Comparison of ENCODE assay signal across 8 cellular contexts in genomic region chr2:28392297-28393114, GRCh38. TPM values are rescaled to one million over a fixed set of nuclear protein-coding genes. Genes with fewer than 3 reads are reported as not detected.
DNase-seq lines count a peak whose midpoint lies in the region; ATAC-seq, FAIRE-seq and TF ChIP-seq lines count a peak whose summit lies in the region.

Gene FOSL2, plus strand, starts transcription at chr2:28392858. Its CDS starts 863 bp downstream, at chr2:28393721.

- peak within 1 kb of the TSS; percentile 72; the same call in 1 of the 2 replicates for H3K9ac ChIP-seq in iPS-20b (ENCODE audit: low read depth, low read length)

- 0% methylated on average over 59 to 94 of the region's 94 CpGs for WGBS in small intestine, 3 donors

- peak within 1 kb of the TSS; percentile 96 for H3K27ac ChIP-seq in ACC112 (ENCODE audit: low read depth, low read length)
- peak within 1 kb of the TSS; percentile 96 for H3K27ac ChIP-seq in VCaP
- peak within 1 kb of the TSS; percentile 100 for H3K27ac ChIP-seq in breast epithelium
- no peak within 1 kb of the TSS for H3K27ac ChIP-seq in iPS-20b (ENCODE audit: low read length)
- H3K27ac ChIP-seq in small intestine (ENCODE audit: low read depth in 1 of 2, low read length in 1 of 2), result peak within 1 kb of the TSS; percentile 98 to 99

- peak; percentile 46 for TF ChIP-seq CTCF in VCaP (conservative IDR thresholded peaks at IDR 0.05)
- TF ChIP-seq CTCF in breast epithelium (IDR thresholded peaks at IDR 0.05), result peak in 1 of 3 donors; percentile 24

- peak; percentile 91 for TF ChIP-seq POLR2A in breast epithelium (IDR thresholded peaks at IDR 0.05)

- H3K79me2 ChIP-seq in ACC112 (ENCODE audit: control insufficient read depth, insufficient read depth, low read length, unreplicated experiment), result peaks cover 46% of the 10 kb centered on the region

- DNase-seq in NCI-H2196 (lab: John Stamatoyannopoulos, UW; ENCODE audit: unreplicated experiment) (peak; percentile 96), breast epithelium (ENCODE audit: low spot score in 2 of 2) (peak; percentile 94 to 98), small intestine (peak; percentile 99)

- H3K36me3 ChIP-seq in ACC112 (ENCODE audit: insufficient read depth, low read length) (no peaks in the 10 kb centered on the region; the same call in 1 of the 2 replicates), breast epithelium (no peaks in the 10 kb centered on the region), iPS-20b (ENCODE audit: insufficient read depth, low read depth, low read length) (no peaks in the 10 kb centered on the region), small intestine (ENCODE audit: control insufficient read depth in 2 of 2, insufficient read depth in 2 of 2, low read length in 2 of 2) (no peaks in the 10 kb centered on the region)

- peak within 1 kb of the TSS; percentile 23 for H2AFZ ChIP-seq in ACC112 (ENCODE audit: low read length, unreplicated experiment)

- no peak for FAIRE-seq in small intestine (lab: Jason Lieb, UNC)

- intact Hi-C loops in breast epithelium (cut with DNase I; ENCODE audit: low total_unique reads), result no loop called here

- no peaks in the 10 kb centered on the region for H3K9me3 ChIP-seq in breast epithelium
- no peaks in the 10 kb centered on the region for H3K9me3 ChIP-seq in iPS-20b (ENCODE audit: insufficient read depth, low read depth, low read length)
- H3K9me3 ChIP-seq in small intestine (ENCODE audit: control insufficient read depth, low read depth), result no peaks in the 10 kb centered on the region

- H3K4me1 ChIP-seq in ACC112 (ENCODE audit: control insufficient read depth, insufficient read depth, low read length, unreplicated experiment) (peaks cover 30% of the 10 kb centered on the region), breast epithelium (peaks cover 3 to 5% of the 10 kb centered on the region in 2 donors), iPS-20b (ENCODE audit: insufficient read depth, low read length) (peaks cover 6% of the 10 kb centered on the region; the same call in 1 of the 2 replicates), small intestine (ENCODE audit: control insufficient read depth in 2 of 2, insufficient read depth in 1 of 2, low read depth in 1 of 2, low read length in 1 of 2) (no peaks in the 10 kb centered on the region)

- ATAC-seq in GM18870 (IDR thresholded peaks at IDR 0.05; ENCODE audit: unreplicated experiment) (peak; percentile 85), HG03135 (IDR thresholded peaks at IDR 0.05; ENCODE audit: unreplicated experiment) (peak; percentile 78)

- H3K4me3 ChIP-seq in ACC112 (ENCODE audit: low read depth, low read length) (peak within 1 kb of the TSS; percentile 81), breast epithelium (peak within 1 kb of the TSS; percentile 74 to 92 (median 92)), iPS-20b (ENCODE audit: low read length) (peak within 1 kb of the TSS; percentile 80), small intestine (ENCODE audit: low read depth in 1 of 2, low read length in 2 of 2) (peak within 1 kb of the TSS; percentile 84 to 89)

- H3K27me3 ChIP-seq in ACC112 (ENCODE audit: insufficient read depth, low read length), result no peaks in the 10 kb centered on the region
- H3K27me3 ChIP-seq in breast epithelium, result no peaks in the 10 kb centered on the region
- H3K27me3 ChIP-seq in iPS-20b (ENCODE audit: insufficient read depth, low read length), result peaks cover 77% of the 10 kb centered on the region
- no peaks in the 10 kb centered on the region for H3K27me3 ChIP-seq in small intestine (ENCODE audit: control insufficient read depth in 2 of 2, insufficient read depth in 2 of 2, low read length in 2 of 2)

RNA-seq across cellular contexts. Expression of gene FOSL2, which starts in this region (rescaled TPM):
- total RNA-seq in breast epithelium, result 100 to 1,000 TPM; 106 to 116 (median 116) TPM
- 10 to 100 TPM; 29.2 to 41.4 (median 40.0) TPM for polyA plus RNA-seq in small intestine
